ENCODE assay signal across 1 cellular context in genomic region chr14:92584221-92584620, GRCh38.
TF ChIP-seq lines count a peak whose summit lies in the region.

No MANE protein-coding gene starts in this region.

TF ChIP-seq in HepG2, 621 proteins besides CTCF, POLR2A, EP300 and RAD21 (continued from another document):
- TF ChIP-seq NFYB (CRISPR knock-in tag; IDR thresholded peaks at IDR 0.05): 0 out of 2 replicates have a peak, but pooled peaks have one; percentile 25
